In the genomic region with DNA sequence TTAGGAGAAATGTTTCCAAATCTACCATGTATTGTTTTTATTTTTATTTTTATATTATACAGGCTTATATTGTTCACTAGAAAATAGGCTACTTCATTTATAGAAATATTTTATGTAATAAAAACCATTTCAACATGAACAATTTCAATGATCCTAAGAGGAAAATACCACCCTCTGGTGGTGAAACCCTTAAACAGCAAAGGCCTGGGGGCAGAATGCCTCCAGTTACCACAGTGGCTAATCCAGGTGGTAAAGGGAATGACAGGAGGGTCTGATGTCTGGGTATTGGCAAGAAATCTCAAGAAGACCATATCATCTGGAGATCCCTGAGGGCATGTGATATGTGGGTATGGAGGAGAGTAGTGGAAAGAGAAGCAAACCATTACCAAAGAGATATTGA, we compare ENCODE assay signal across 1 cellular context.
TF ChIP-seq lines count a peak whose summit lies in the region.

No MANE protein-coding gene starts in this region.

TF ChIP-seq in liver, 16 proteins besides CTCF, POLR2A, EP300 and RAD21 (continued from another document):
- TF ChIP-seq, protein P1, sequence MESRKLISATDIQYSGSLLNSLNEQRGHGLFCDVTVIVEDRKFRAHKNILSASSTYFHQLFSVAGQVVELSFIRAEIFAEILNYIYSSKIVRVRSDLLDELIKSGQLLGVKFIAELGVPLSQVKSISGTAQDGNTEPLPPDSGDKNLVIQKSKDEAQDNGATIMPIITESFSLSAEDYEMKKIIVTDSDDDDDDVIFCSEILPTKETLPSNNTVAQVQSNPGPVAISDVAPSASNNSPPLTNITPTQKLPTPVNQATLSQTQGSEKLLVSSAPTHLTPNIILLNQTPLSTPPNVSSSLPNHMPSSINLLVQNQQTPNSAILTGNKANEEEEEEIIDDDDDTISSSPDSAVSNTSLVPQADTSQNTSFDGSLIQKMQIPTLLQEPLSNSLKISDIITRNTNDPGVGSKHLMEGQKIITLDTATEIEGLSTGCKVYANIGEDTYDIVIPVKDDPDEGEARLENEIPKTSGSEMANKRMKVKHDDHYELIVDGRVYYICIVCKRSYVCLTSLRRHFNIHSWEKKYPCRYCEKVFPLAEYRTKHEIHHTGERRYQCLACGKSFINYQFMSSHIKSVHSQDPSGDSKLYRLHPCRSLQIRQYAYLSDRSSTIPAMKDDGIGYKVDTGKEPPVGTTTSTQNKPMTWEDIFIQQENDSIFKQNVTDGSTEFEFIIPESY (IDR thresholded peaks at IDR 0.05): no peak
- no peak for TF ChIP-seq EGR1 (IDR thresholded peaks at IDR 0.05; ENCODE audit: low read depth in 2 of 2)
- no peak for TF ChIP-seq MAX (IDR thresholded peaks at IDR 0.05)
